Comparison of ENCODE assay signal across 31 cellular contexts in genomic region chr7:131533566-131534561, GRCh38. TPM values are rescaled to one million over a fixed set of nuclear protein-coding genes. Genes with fewer than 3 reads are reported as not detected.
DNase-seq lines count a peak whose midpoint lies in the region; ATAC-seq and TF ChIP-seq lines count a peak whose summit lies in the region.
"Had no signal": no experiment of that assay in that cellular context is flagged by ENCODE, and none has a peak within 500 bp of the region (broad histone marks: within the 10 kb centered on the region; RNA-seq: fewer than 3 reads in every experiment).

No MANE protein-coding gene starts in this region.

- peak overlapping the region; percentile 67 to 86 (median 78) for H3K27ac ChIP-seq in body of pancreas
- H3K27ac ChIP-seq in neural progenitor cell: no peak overlapping the region
- peak overlapping the region; percentile 61 to 82 (median 80) for H3K27ac ChIP-seq in upper lobe of left lung
- H3K27ac ChIP-seq: BLaER1 treated with 17β-estradiol and CSF1 and Interleukin-3, amounts not matched to agents 10 nM and 100 nM; PC-9; prostate gland; VCaP had no signal

- H3K36me3 ChIP-seq in body of pancreas (replicated peaks in 1 of 2; ENCODE audit: insufficient read depth in 1 of 2, low read depth in 2 of 2): no peaks in the 10 kb centered on the region
- no peaks in the 10 kb centered on the region for H3K36me3 ChIP-seq in neural progenitor cell
- no peaks in the 10 kb centered on the region for H3K36me3 ChIP-seq in upper lobe of left lung
- H3K36me3 ChIP-seq: BLaER1 treated with 17β-estradiol and CSF1 and Interleukin-3, amounts not matched to agents 10 nM and 100 nM; prostate gland had no signal

- peaks cover 2% of the 10 kb centered on the region for H3K27me3 Mint-ChIP-seq in neural progenitor cell (ENCODE audit: insufficient read depth, low read depth)
- H3K27me3 Mint-ChIP-seq in natural killer cell (ENCODE audit: low read depth in 2 of 2): peaks cover 0 to 3% of the 10 kb centered on the region in 2 donors
- H3K27me3 Mint-ChIP-seq: memory B cell had no signal

- no peak overlapping the region for H3K9ac ChIP-seq in neural progenitor cell
- H3K9ac ChIP-seq: BLaER1 treated with 17β-estradiol and CSF1 and Interleukin-3, amounts not matched to agents 10 nM and 100 nM had no signal

- peaks cover 8% of the 10 kb centered on the region for H3K36me3 Mint-ChIP-seq in neural progenitor cell
- H3K36me3 Mint-ChIP-seq in natural killer cell: no peaks in the 10 kb centered on the region
- H3K36me3 Mint-ChIP-seq: activated naive CD4-positive, alpha-beta T cell treated with anti-CD3 and anti-CD28 coated beads, Interleukin-2, amount 50 U/mL, for 72 hours; memory B cell had no signal

- no peaks in the 10 kb centered on the region for H3K27me3 ChIP-seq in body of pancreas
- H3K27me3 ChIP-seq in neural progenitor cell: no peaks in the 10 kb centered on the region
- no peaks in the 10 kb centered on the region for H3K27me3 ChIP-seq in upper lobe of left lung
- H3K27me3 ChIP-seq: BLaER1 treated with 17β-estradiol and CSF1 and Interleukin-3, amounts not matched to agents 10 nM and 100 nM had no signal

- 58 to 68% methylated on average over 8 to 15 of the region's 15 CpGs for WGBS in body of pancreas, 2 donors
- WGBS in upper lobe of left lung, 2 donors: 82 to 85% methylated on average over 10 to 15 of the region's 15 CpGs

- H3K4me1 ChIP-seq in body of pancreas: peaks cover 81% of the 10 kb centered on the region
- H3K4me1 ChIP-seq in neural progenitor cell: peaks cover 7% of the 10 kb centered on the region
- H3K4me1 ChIP-seq in upper lobe of left lung: peaks cover 17 to 26% (median 21%) of the 10 kb centered on the region in 4 donors
- H3K4me1 ChIP-seq: prostate gland had no signal

- peaks cover 6% of the 10 kb centered on the region for H3F3A ChIP-seq in neural progenitor cell (ENCODE audit: low read depth)

- no peak overlapping the region for H2AFZ ChIP-seq in neural progenitor cell (replicated peaks)
- H2AFZ ChIP-seq: PC-9 had no signal

- TF ChIP-seq CTCF in body of pancreas (IDR thresholded peaks at IDR 0.05) (no peak), neural progenitor cell (IDR thresholded peaks at IDR 0.05) (no peak), upper lobe of left lung (IDR thresholded peaks at IDR 0.05) (no peak), natural killer cell (IDR thresholded peaks at IDR 0.05) (no peak)

- no peak for ATAC-seq in body of pancreas
- ATAC-seq in left ventricle myocardium superior: no peak
- ATAC-seq in upper lobe of left lung (ENCODE audit: low FRiP score in 2 of 2): no peak
- ATAC-seq in natural killer cell: no peak
- ATAC-seq: activated naive CD4-positive, alpha-beta T cell treated with anti-CD3 and anti-CD28 coated beads, Interleukin-2, amount 50 U/mL, for 72 hours had no signal

- H3K4me1 Mint-ChIP-seq in neural progenitor cell (peaks cover 10% of the 10 kb centered on the region), natural killer cell (no peaks in the 10 kb centered on the region)

- intact Hi-C loops in body of pancreas (cut with DNase I) (no loop called here), left ventricle myocardium superior (cut with micrococcal nuclease) (no loop called here), natural killer cell (cut with micrococcal nuclease) (no loop called here)

- H3K9me3 ChIP-seq in body of pancreas: no peaks in the 10 kb centered on the region
- no peaks in the 10 kb centered on the region for H3K9me3 ChIP-seq in neural progenitor cell (ENCODE audit: low read depth)
- no peaks in the 10 kb centered on the region for H3K9me3 ChIP-seq in upper lobe of left lung
- H3K9me3 ChIP-seq: BLaER1 treated with 17β-estradiol and CSF1 and Interleukin-3, amounts not matched to agents 10 nM and 100 nM; prostate gland had no signal

- DNase-seq in body of pancreas (no peak), left ventricle myocardium superior (peak; percentile 25), neural progenitor cell (ENCODE audit: low spot score) (no peak), upper lobe of left lung (peak in 1 of 2 donors; percentile 48), GOT3 (lab: John Stamatoyannopoulos, UW) (no peak), natural killer cell (no peak), NCI-H2029 treated with DMSO at 0.1 percent for 48 hours (lab: John Stamatoyannopoulos, UW) (no peak), NCI-H748 (lab: John Stamatoyannopoulos, UW; ENCODE audit: unreplicated experiment) (no peak)
- DNase-seq: activated CD4-positive, alpha-beta T cell treated with anti-CD3 and anti-CD28 coated beads for 48 hours; activated CD8-positive, alpha-beta memory T cell treated with anti-CD3 and anti-CD28 coated beads for 24 hours; activated effector memory CD4-positive, alpha-beta T cell treated with Interleukin-2 at 50 U/mL for 16 hours; activated T-cell treated with anti-CD3 and anti-CD28 coated beads for 4 hours; amygdala; effector CD8-positive, alpha-beta T cell; erythroblast; H7; KG1; NCI-H1092 treated with DMSO at 0.1 percent for 48 hours; NCI-H1694 treated with DMSO at 0.1 percent for 48 hours; NCI-H524 treated with DMSO at 0.1 percent for 48 hours; NK-92 treated with Interleukin-12 subunit alpha and Interleukin-12 subunit beta, amount 100 ng/mL, for 24 hours; PC-9; SIG-M5; stimulated activated CD4-positive, alpha-beta T cell treated with anti-CD3 and anti-CD28 coated beads, Interleukin-15, amount 100 ng/mL, for 24 hours; stimulated activated CD4-positive, alpha-beta T cell treated with anti-CD3 and anti-CD28 coated beads, Interleukin-4, amount 100 ng/mL, for 4 hours had no signal

- H3K27ac Mint-ChIP-seq in neural progenitor cell (peak overlapping the region; percentile 47), natural killer cell (no peak overlapping the region)
- H3K27ac Mint-ChIP-seq: activated naive CD4-positive, alpha-beta T cell treated with anti-CD3 and anti-CD28 coated beads, Interleukin-2, amount 50 U/mL, for 72 hours; memory B cell; T-helper 2 cell treated with Interferon-gamma antibody and Interleukin-4, amounts not matched to agents 5 μg/mL and 100 μg/mL, for 36 hours had no signal

- peaks cover 96% of the 10 kb centered on the region for H3K79me2 ChIP-seq in neural progenitor cell (ENCODE audit: low read depth)

- no peak overlapping the region for H3K4me2 ChIP-seq in neural progenitor cell
- H3K4me2 ChIP-seq: PC-9 had no signal

- TF ChIP-seq EP300 in upper lobe of left lung (IDR thresholded peaks at IDR 0.05): no peak

- H3K4me3 Mint-ChIP-seq in neural progenitor cell (no peak overlapping the region), natural killer cell (no peak overlapping the region)
- H3K4me3 Mint-ChIP-seq: memory B cell; T-helper 2 cell treated with Interferon-gamma antibody and Interleukin-4, amounts not matched to agents 5 μg/mL and 100 μg/mL, for 36 hours had no signal

- TF ChIP-seq POLR2A in body of pancreas (IDR thresholded peaks at IDR 0.05): no peak
- no peak for TF ChIP-seq POLR2A in upper lobe of left lung (IDR thresholded peaks at IDR 0.05)

- H3K9me3 Mint-ChIP-seq in neural progenitor cell (no peaks in the 10 kb centered on the region), natural killer cell (no peaks in the 10 kb centered on the region)
- H3K9me3 Mint-ChIP-seq: activated naive CD4-positive, alpha-beta T cell treated with anti-CD3 and anti-CD28 coated beads, Interleukin-2, amount 50 U/mL, for 72 hours; memory B cell; T-helper 2 cell treated with Interferon-gamma antibody and Interleukin-4, amounts not matched to agents 5 μg/mL and 100 μg/mL, for 36 hours had no signal

- no peak overlapping the region for H3K4me3 ChIP-seq in body of pancreas
- H3K4me3 ChIP-seq in neural progenitor cell: no peak overlapping the region
- no peak overlapping the region for H3K4me3 ChIP-seq in upper lobe of left lung
- H3K4me3 ChIP-seq: BLaER1 treated with 17β-estradiol and CSF1 and Interleukin-3, amounts not matched to agents 10 nM and 100 nM; PC-9; prostate gland had no signal

- H4K20me1 ChIP-seq in neural progenitor cell (ENCODE audit: low read depth): peaks cover 13% of the 10 kb centered on the region
- H4K20me1 ChIP-seq: BLaER1 treated with 17β-estradiol and CSF1 and Interleukin-3, amounts not matched to agents 10 nM and 100 nM had no signal

RNA-seq across cellular contexts. Expression of gene PODXL, which starts 22.6 kb away (rescaled TPM):
- total RNA-seq in body of pancreas (100 to 1,000 TPM in 1 of 2 donors, 10 to 100 TPM in 1; 36.9 to 106 TPM), left ventricle myocardium superior (61.2 TPM), neural progenitor cell (ENCODE audit: low replicate concordance) (37.7 and 38.4 TPM in 2 replicates), upper lobe of left lung (100 to 1,000 TPM in 3 of 6 donors, 10 to 100 TPM in 3; 57.0 to 108 (median 96.6) TPM), natural killer cell (1 to 10 TPM in 1 of 3 donors, under 1 TPM in 2; 0.35 to 1.4 (median 0.88) TPM)

Comparison
In these comparisons a context has a peak if more than half of its experiments do, and no peak if none do; other contexts are left out.
1. RNA of gene PODXL, which starts 22.6 kb away (total RNA-seq): 36.9 to 106 TPM in body of pancreas, 57.0 to 108 TPM in upper lobe of left lung, 61.2 TPM in left ventricle myocardium superior (single experiment) and 37.7 to 38.4 TPM in neural progenitor cell; 0.35 to 1.4 TPM in natural killer cell; every median in the first group is over 10 times any median in the second.